Comparison of ENCODE assay signal across 17 cellular contexts in genomic region chr7:44110724-44111635, GRCh38. TPM values are rescaled to one million over a fixed set of nuclear protein-coding genes. Genes with fewer than 3 reads are reported as not detected.
DNase-seq lines count a peak whose midpoint lies in the region; ATAC-seq, FAIRE-seq and TF ChIP-seq lines count a peak whose summit lies in the region.
"Had no signal": no experiment of that assay in that cellular context is flagged by ENCODE, and none has a peak within 500 bp of the region (broad histone marks: within the 10 kb centered on the region; RNA-seq: fewer than 3 reads in every experiment).

No MANE protein-coding gene starts in this region.

- H3K9me3 ChIP-seq in A549 (no peaks in the 10 kb centered on the region), kidney (ENCODE audit: control insufficient read depth in 1 of 2, low read length in 2 of 2) (no peaks in the 10 kb centered on the region)
- H3K9me3 ChIP-seq: BLaER1, HAP-1 had no signal

- DNase-seq in DMS 273 (lab: John Stamatoyannopoulos, UW; ENCODE audit: unreplicated experiment) (peak; percentile 56), DMS 273 treated with DMSO at 0.1 percent for 48 hours (lab: John Stamatoyannopoulos, UW) (no peak), A549 (ENCODE audit: low read depth in 1 of 2, low spot score in 1 of 2) (no peak), RWPE1 (ENCODE audit: low spot score) (no peak), kidney (peak; percentile 63), ureter (ENCODE audit: low spot score) (no peak), NCI-H2107 (lab: John Stamatoyannopoulos, UW) (no peak)
- DNase-seq: CD8-positive, alpha-beta memory T cell; NCI-H446; SHP77 treated with DMSO at 0.1 percent for 48 hours had no signal

- H3K4me3 ChIP-seq in A549: no peak overlapping the region
- no peak overlapping the region for H3K4me3 ChIP-seq in kidney (ENCODE audit: low read length in 2 of 2)
- H3K4me3 ChIP-seq: BLaER1, GM12878, HAP-1 had no signal

- no peaks in the 10 kb centered on the region for H3K36me3 ChIP-seq in kidney (ENCODE audit: control insufficient read depth in 1 of 2, insufficient read depth in 2 of 2, low read length in 2 of 2)

- no peak overlapping the region for H3K27ac ChIP-seq in A549
- H3K27ac ChIP-seq in RWPE1: 0 out of 2 replicates have a peak overlapping the region, but pooled peaks have one; percentile 1
- no peak overlapping the region for H3K27ac ChIP-seq in kidney (ENCODE audit: low read depth in 2 of 2, low read length in 2 of 2)
- H3K27ac ChIP-seq: BLaER1 had no signal

- no peak for TF ChIP-seq EP300 in A549 (IDR thresholded peaks at IDR 0.05)

- TF ChIP-seq CTCF in A549 (IDR thresholded peaks at IDR 0.05): no peak
- no peak for TF ChIP-seq CTCF in RWPE1 (conservative IDR thresholded peaks at IDR 0.05; ENCODE audit: low read depth)
- no peak for TF ChIP-seq CTCF in kidney (IDR thresholded peaks at IDR 0.05; ENCODE audit: borderline replicate concordance, extremely low read depth, insufficient read depth)

- H3K9ac ChIP-seq in kidney (ENCODE audit: low read length in 2 of 2): no peak overlapping the region
- H3K9ac ChIP-seq: BLaER1 had no signal

- no peak overlapping the region for H3K4me2 ChIP-seq in A549
- H3K4me2 ChIP-seq: BLaER1 had no signal

- peak; percentile 2 to 3; a peak in 3 of 6 replicates for ATAC-seq in A549
- no peak for ATAC-seq in HG03432 (IDR thresholded peaks at IDR 0.05; ENCODE audit: unreplicated experiment)
- ATAC-seq: GM12878, Panc1 had no signal

- no peak for TF ChIP-seq RAD21 in A549 (conservative IDR thresholded peaks at IDR 0.05 in 1 of 2, IDR thresholded peaks at IDR 0.05 in 1 of 2)

- WGBS in A549 (ENCODE audit: missing lambda C conversion rate): 63% methylated on average over 17 of the region's 27 CpGs

- intact Hi-C loops in kidney (cut with DNase I): no loop called here

- FAIRE-seq in A549 (lab: Jason Lieb, UNC) (no peak), kidney (lab: Jason Lieb, UNC) (no peak)
- FAIRE-seq: GM12878, GM18507 had no signal

- CTCF ChIA-PET in A549 (lab: Yijun Ruan, JAX): interaction anchor here (0.8 to 1.3 kb wide), 2 partner anchors 20 to 81 kb away, joined by 3 read pairs; no protein-coding TSS in a partner anchor
- CTCF ChIA-PET in RWPE1 (lab: Yijun Ruan, JAX): interaction anchor here (0.6 to 1.3 kb wide), 2 partner anchors 450 to 508 kb away, joined by 6 to 7 read pairs; no protein-coding TSS in a partner anchor

- no peak for TF ChIP-seq POLR2A in A549 (IDR thresholded peaks at IDR 0.05; ENCODE audit: low read length)

- H3K4me1 ChIP-seq in A549 (peaks cover 4% of the 10 kb centered on the region; the same call in 1 of the 3 replicates), kidney (ENCODE audit: control insufficient read depth in 1 of 2, insufficient read depth in 1 of 2, low read depth in 1 of 2, low read length in 2 of 2) (no peaks in the 10 kb centered on the region)
- H3K4me1 ChIP-seq: HAP-1 had no signal

- POLR2A ChIA-PET in A549 (lab: Yijun Ruan, JAX) (interaction anchor here (0.5 kb wide), 1 partner anchor 9 kb away, joined by 3 read pairs; no protein-coding TSS in a partner anchor), RWPE1 (lab: Yijun Ruan, JAX; ENCODE audit: low non-redundant PET) (no interaction called here)

TF ChIP-seq in A549, 52 proteins besides CTCF, POLR2A, EP300 and RAD21:
- TF ChIP-seq CEBPB (IDR thresholded peaks at IDR 0.05) (no peak), CBX2 (IDR thresholded peaks at IDR 0.05; ENCODE audit: borderline replicate concordance, low read depth) (no peak), BHLHE40 (IDR thresholded peaks at IDR 0.05; ENCODE audit: low read depth, low read length) (no peak), NFE2L2 (conservative IDR thresholded peaks at IDR 0.05; ENCODE audit: low read length) (no peak), CHD2 (IDR thresholded peaks at IDR 0.05; ENCODE audit: low read length, partially characterized antibody) (no peak), RNF2 (IDR thresholded peaks at IDR 0.05; ENCODE audit: borderline replicate concordance, low read depth) (no peak), ATOH8 (CRISPR knock-in tag; IDR thresholded peaks at IDR 0.05; ENCODE audit: low read depth) (no peak), HEYL (CRISPR knock-in tag; IDR thresholded peaks at IDR 0.05) (no peak), MAX (IDR thresholded peaks at IDR 0.05) (no peak), ZSCAN20 (CRISPR knock-in tag; IDR thresholded peaks at IDR 0.05) (no peak), MYC (IDR thresholded peaks at IDR 0.05; ENCODE audit: borderline replicate concordance, low read length) (no peak), RFX5 (IDR thresholded peaks at IDR 0.05) (no peak), JUN (IDR thresholded peaks at IDR 0.05) (no peak), BCL3 (IDR thresholded peaks at IDR 0.05) (no peak), POLR2AphosphoS2 (conservative IDR thresholded peaks at IDR 0.05; ENCODE audit: low read length) (no peak), GATA3 (IDR thresholded peaks at IDR 0.05; ENCODE audit: borderline replicate concordance) (no peak)
TF ChIP-seq in A549: peak in this region for 0.

RNA-seq across cellular contexts. Expression of gene AEBP1, which starts 6.8 kb away (rescaled TPM):
- polyA plus RNA-seq in A549 (2011; rRNA removed) (not detected in 2 replicates), A549 (2017; fragmentation: RNase III; extraction: RNeasy Plus Mini Kit Qiagen cat#74134 plus additional on column Dnase treatment) (not detected in 3 replicates), kidney (ENCODE audit: insufficient read depth, low read depth, low replicate concordance) (89.4 TPM)
- not detected in 2 replicates for polyA plus RNA-seq in A549 (2012; cell fraction: cytosol; rRNA removed)
- 0.02 TPM in 1 of 2 replicates, not detected in the other for polyA plus RNA-seq in A549 (2012; cell fraction: nucleus; rRNA removed)
- polyA minus RNA-seq in A549 (2011; rRNA and poly(A)+ RNA removed): not detected in 2 replicates
- total RNA-seq in kidney (164 TPM), ureter (131 TPM)
- total RNA-seq: HT1080 had no signal

RNA-seq across cellular contexts. Expression of gene POLD2, which starts 12.4 kb away (rescaled TPM):
- 126 and 132 TPM in 2 replicates for polyA plus RNA-seq in A549 (2011; rRNA removed)
- 266 and 297 TPM in 2 replicates for polyA plus RNA-seq in A549 (2012; cell fraction: cytosol; rRNA removed)
- polyA plus RNA-seq in A549 (2012; cell fraction: nucleus; rRNA removed): 269 and 274 TPM in 2 replicates
- 138 TPM in 3 replicates for polyA plus RNA-seq in A549 (2017; fragmentation: RNase III; extraction: RNeasy Plus Mini Kit Qiagen cat#74134 plus additional on column Dnase treatment)
- polyA minus RNA-seq in A549 (2011; rRNA and poly(A)+ RNA removed): 62.7 and 104 TPM in 2 replicates
- total RNA-seq in kidney: 60.0 TPM
- 119 TPM for polyA plus RNA-seq in kidney (ENCODE audit: insufficient read depth, low read depth, low replicate concordance)
- 92.0 TPM for total RNA-seq in ureter

RNA-seq across cellular contexts. Expression of gene POLM, which starts 28.6 kb away (rescaled TPM):
- 4.6 and 6.4 TPM in 2 replicates for polyA plus RNA-seq in A549 (2011; rRNA removed)
- polyA plus RNA-seq in A549 (2012; cell fraction: cytosol; rRNA removed): 5.3 and 6.1 TPM in 2 replicates
- 25.0 and 32.7 TPM in 2 replicates for polyA plus RNA-seq in A549 (2012; cell fraction: nucleus; rRNA removed)
- polyA plus RNA-seq in A549 (2017; fragmentation: RNase III; extraction: RNeasy Plus Mini Kit Qiagen cat#74134 plus additional on column Dnase treatment): 5.5 to 7.3 TPM (median 6.6 TPM) in 3 replicates
- 8.1 and 13.8 TPM in 2 replicates for polyA minus RNA-seq in A549 (2011; rRNA and poly(A)+ RNA removed)
- total RNA-seq in kidney: 41.4 TPM
- polyA plus RNA-seq in kidney (ENCODE audit: insufficient read depth, low read depth, low replicate concordance): 16.3 TPM
- total RNA-seq in ureter: 46.5 TPM

RNA-seq across cellular contexts. Expression of gene MYL7, which starts 30.2 kb away (rescaled TPM):
- not detected in 2 replicates for polyA plus RNA-seq in A549 (2011; rRNA removed)
- polyA plus RNA-seq in A549 (2012; cell fraction: cytosol; rRNA removed): not detected in 2 replicates
- polyA plus RNA-seq in A549 (2012; cell fraction: nucleus; rRNA removed): 0.22 TPM in 1 of 2 replicates, not detected in the other
- not detected in 3 replicates for polyA plus RNA-seq in A549 (2017; fragmentation: RNase III; extraction: RNeasy Plus Mini Kit Qiagen cat#74134 plus additional on column Dnase treatment)
- not detected in 2 replicates for polyA minus RNA-seq in A549 (2011; rRNA and poly(A)+ RNA removed)
- not detected for total RNA-seq in kidney
- polyA plus RNA-seq in kidney (ENCODE audit: insufficient read depth, low read depth, low replicate concordance): not detected
- not detected for total RNA-seq in ureter
- total RNA-seq: CD8-positive, alpha-beta memory T cell; GM12878; HT1080 had no signal
- polyA plus RNA-seq: CD8-positive, alpha-beta memory T cell had no signal

RNA-seq across cellular contexts. Expression of gene PGAM2, which starts 45.6 kb away (rescaled TPM):
- polyA plus RNA-seq in A549 (2011; rRNA removed) (not detected in 2 replicates), A549 (2017; fragmentation: RNase III; extraction: RNeasy Plus Mini Kit Qiagen cat#74134 plus additional on column Dnase treatment) (not detected in 3 replicates), kidney (ENCODE audit: insufficient read depth, low read depth, low replicate concordance) (37.7 TPM)
- polyA plus RNA-seq in A549 (2012; cell fraction: cytosol; rRNA removed): not detected in 2 replicates
- 0.29 and 0.37 TPM in 2 replicates for polyA plus RNA-seq in A549 (2012; cell fraction: nucleus; rRNA removed)
- not detected in 2 replicates for polyA minus RNA-seq in A549 (2011; rRNA and poly(A)+ RNA removed)
- total RNA-seq in kidney (2.1 TPM), ureter (0.62 TPM)
- total RNA-seq: GM12878, HT1080 had no signal
- polyA plus RNA-seq: CD8-positive, alpha-beta memory T cell; GM12878 had no signal

Comparison
In these comparisons a context has a peak if more than half of its experiments do, and no peak if none do; other contexts are left out.
1. DNase-seq: peak in DMS 273 (single experiment) and kidney (single experiment); none in DMS 273 treated with DMSO at 0.1 percent for 48 hours (single experiment), A549 (0 of 2), RWPE1 (single experiment), ureter (single experiment) and NCI-H2107 (single experiment).